ENCODE assay signal across 7 cellular contexts in genomic region chr5:59039296-59040006, GRCh38.
DNase-seq lines count a peak whose midpoint lies in the region; ATAC-seq lines count a peak whose summit lies in the region.

No MANE protein-coding gene starts in this region.

- ATAC-seq in GM18511 (IDR thresholded peaks at IDR 0.05; ENCODE audit: unreplicated experiment) = peak; percentile 77
- ATAC-seq in HG02678 (IDR thresholded peaks at IDR 0.05; ENCODE audit: unreplicated experiment) = peak; percentile 73

- no peaks in the 10 kb centered on the region for H3K9me3 ChIP-seq in endocrine pancreas (ENCODE audit: control insufficient read depth, low read length)

- no peaks in the 10 kb centered on the region for H3K27me3 ChIP-seq in endocrine pancreas (ENCODE audit: control insufficient read depth, insufficient read depth, low read length)

- no peaks in the 10 kb centered on the region for H3K36me3 ChIP-seq in endocrine pancreas (ENCODE audit: control insufficient read depth, insufficient read depth, low read length)

- peaks cover 17% of the 10 kb centered on the region for H3K4me1 ChIP-seq in endocrine pancreas (ENCODE audit: control insufficient read depth, insufficient read depth, low read length)

- peak overlapping the region; percentile 92 for H3K9ac ChIP-seq in endocrine pancreas (ENCODE audit: control insufficient read depth, insufficient read depth, low read length)

- peak overlapping the region; percentile 78 for H3K4me3 ChIP-seq in endocrine pancreas (ENCODE audit: control insufficient read depth, insufficient read depth, low read length)

- peak; percentile 68 for DNase-seq in NCI-H460 (ENCODE audit: extremely low read depth, low read depth)
- peak; percentile 73 for DNase-seq in activated CD8-positive, alpha-beta memory T cell treated with anti-CD3 and anti-CD28 coated beads for 4 hours (ENCODE audit: low read depth in 2 of 2)
- peak; percentile 97 for DNase-seq in mesenteric fat pad (ENCODE audit: low spot score)
- peak; percentile 61 for DNase-seq in stimulated activated CD8-positive, alpha-beta memory T cell treated with anti-CD3 and anti-CD28 coated beads, Interleukin-15, amount 100 ng/mL, for 24 hours (ENCODE audit: low read depth)

Comparison
In these comparisons a context has a peak if more than half of its experiments do, and no peak if none do; other contexts are left out.
1. Peak in every context shown above with its lines: DNase-seq, ATAC-seq and H3K4me3 ChIP-seq.